In the genomic region with DNA sequence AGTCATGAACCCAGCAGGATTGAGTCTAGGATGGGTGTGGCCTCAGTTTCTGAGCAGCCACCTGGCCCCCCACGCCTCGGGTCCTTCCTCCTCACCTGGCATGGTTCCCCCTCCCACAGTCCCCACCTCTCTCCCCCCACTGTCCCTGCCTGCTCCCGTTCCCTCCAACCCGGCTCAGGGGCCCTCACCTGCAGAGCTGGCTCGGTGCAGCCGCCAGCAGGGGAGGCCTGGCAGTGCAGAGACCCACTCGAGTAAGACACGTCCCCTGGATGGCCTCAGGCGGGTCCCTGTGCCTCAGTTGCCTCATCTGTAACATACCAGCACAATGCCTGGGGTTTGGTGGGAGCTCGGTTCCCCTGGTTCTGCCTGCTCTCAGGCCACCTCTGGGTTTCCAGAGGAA, we compare ENCODE assay signal across 1 cellular context.
TF ChIP-seq lines count a peak whose summit lies in the region.

No MANE protein-coding gene starts in this region.

TF ChIP-seq in HepG2, 621 proteins besides CTCF, POLR2A, EP300 and RAD21 (continued from another document):
- TF ChIP-seq, protein P1, sequence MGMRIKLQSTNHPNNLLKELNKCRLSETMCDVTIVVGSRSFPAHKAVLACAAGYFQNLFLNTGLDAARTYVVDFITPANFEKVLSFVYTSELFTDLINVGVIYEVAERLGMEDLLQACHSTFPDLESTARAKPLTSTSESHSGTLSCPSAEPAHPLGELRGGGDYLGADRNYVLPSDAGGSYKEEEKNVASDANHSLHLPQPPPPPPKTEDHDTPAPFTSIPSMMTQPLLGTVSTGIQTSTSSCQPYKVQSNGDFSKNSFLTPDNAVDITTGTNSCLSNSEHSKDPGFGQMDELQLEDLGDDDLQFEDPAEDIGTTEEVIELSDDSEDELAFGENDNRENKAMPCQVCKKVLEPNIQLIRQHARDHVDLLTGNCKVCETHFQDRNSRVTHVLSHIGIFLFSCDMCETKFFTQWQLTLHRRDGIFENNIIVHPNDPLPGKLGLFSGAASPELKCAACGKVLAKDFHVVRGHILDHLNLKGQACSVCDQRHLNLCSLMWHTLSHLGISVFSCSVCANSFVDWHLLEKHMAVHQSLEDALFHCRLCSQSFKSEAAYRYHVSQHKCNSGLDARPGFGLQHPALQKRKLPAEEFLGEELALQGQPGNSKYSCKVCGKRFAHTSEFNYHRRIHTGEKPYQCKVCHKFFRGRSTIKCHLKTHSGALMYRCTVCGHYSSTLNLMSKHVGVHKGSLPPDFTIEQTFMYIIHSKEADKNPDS (CRISPR knock-in tag; IDR thresholded peaks at IDR 0.05), result no peak
- TF ChIP-seq ZNF557 (CRISPR knock-in tag; IDR thresholded peaks at IDR 0.05) (no peak), SALL2 (CRISPR knock-in tag; IDR thresholded peaks at IDR 0.05) (no peak), MATR3 (CRISPR knock-in tag; IDR thresholded peaks at IDR 0.05) (no peak)
